10 cellular contexts compared by ENCODE assay signal in genomic region chr10:90930971-90931841, GRCh38. TPM values are rescaled to one million over a fixed set of nuclear protein-coding genes. Genes with fewer than 3 reads are reported as not detected.
DNase-seq lines count a peak whose midpoint lies in the region; ATAC-seq and TF ChIP-seq lines count a peak whose summit lies in the region.
"Had no signal": no experiment of that assay in that cellular context is flagged by ENCODE, and none has a peak within 500 bp of the region (broad histone marks: within the 10 kb centered on the region; RNA-seq: fewer than 3 reads in every experiment).

No MANE protein-coding gene starts in this region.

- in situ Hi-C loops in mammary epithelial cell (cut with MboI; ENCODE audit: low sequenced_read_pairs in 2 of 2) = no loop called here

- CTCF ChIA-PET in mammary epithelial cell (lab: Charles Lee; ENCODE audit: low non-redundant PET) = no interaction called here

- no peak overlapping the region for H3K9ac ChIP-seq in HUES48 (ENCODE audit: low read depth, low read length)
- H3K9ac ChIP-seq in mammary epithelial cell (ENCODE audit: insufficient read depth, low read length) = no peak overlapping the region

- TF ChIP-seq POLR2A in upper lobe of left lung (IDR thresholded peaks at IDR 0.05) = no peak

- H3K36me3 Mint-ChIP-seq in activated T-cell treated with anti-CD3 and anti-CD28 coated beads, Interleukin-2, amount 50 U/mL, for 72 hours (ENCODE audit: insufficient read depth in 2 of 2) = no peaks in the 10 kb centered on the region

- peak in 2 of 4 donors; percentile 33 to 55 for TF ChIP-seq EP300 in upper lobe of left lung (IDR thresholded peaks at IDR 0.05)

- H3K9me3 Mint-ChIP-seq in activated T-cell treated with anti-CD3 and anti-CD28 coated beads, Interleukin-2, amount 50 U/mL, for 72 hours = no peaks in the 10 kb centered on the region
- H3K9me3 Mint-ChIP-seq: dendritic cell treated with granulocyte-macrophage colony-stimulating factor and Interleukin-4, amounts not matched to agents 40 ng/mL and 50 ng/mL, for 4 days had no signal

- H3K4me1 Mint-ChIP-seq in activated T-cell treated with anti-CD3 and anti-CD28 coated beads, Interleukin-2, amount 50 U/mL, for 72 hours (ENCODE audit: low read depth) = peaks cover 5% of the 10 kb centered on the region

- H3K27me3 ChIP-seq in HUES48 (ENCODE audit: control insufficient read depth, insufficient read depth, low read length) = peaks cover 98% of the 10 kb centered on the region
- H3K27me3 ChIP-seq in mammary epithelial cell (ENCODE audit: insufficient read depth, low read length) = no peaks in the 10 kb centered on the region
- H3K27me3 ChIP-seq in upper lobe of left lung = no peaks in the 10 kb centered on the region

- intact Hi-C loops in mammary epithelial cell (cut with micrococcal nuclease) = no loop called here

- H2AFZ ChIP-seq in mammary epithelial cell (ENCODE audit: low read depth, low read length) = peak overlapping the region; percentile 62

- no peaks in the 10 kb centered on the region for H4K20me1 ChIP-seq in mammary epithelial cell (ENCODE audit: insufficient read depth, low read length)

- peak overlapping the region; percentile 13 for H3K4me3 ChIP-seq in HUES48 (ENCODE audit: low read depth, low read length)
- no peak overlapping the region for H3K4me3 ChIP-seq in mammary epithelial cell (replicated peaks in 1 of 3; ENCODE audit: insufficient read depth in 1 of 3, low read depth in 2 of 3, low read length in 3 of 3)
- H3K4me3 ChIP-seq in upper lobe of left lung = no peak overlapping the region

- peaks cover 17% of the 10 kb centered on the region for H3K27me3 Mint-ChIP-seq in activated T-cell treated with anti-CD3 and anti-CD28 coated beads, Interleukin-2, amount 50 U/mL, for 72 hours (ENCODE audit: low read depth)
- H3K27me3 Mint-ChIP-seq: dendritic cell treated with granulocyte-macrophage colony-stimulating factor and Interleukin-4, amounts not matched to agents 40 ng/mL and 50 ng/mL, for 4 days had no signal

- H3K4me1 ChIP-seq in HUES48 (ENCODE audit: control insufficient read depth, insufficient read depth, low read length) (peaks cover 34% of the 10 kb centered on the region), mammary epithelial cell (ENCODE audit: insufficient read depth, low read length) (peaks cover 24% of the 10 kb centered on the region), upper lobe of left lung (peaks cover 18 to 29% (median 22%) of the 10 kb centered on the region in 4 donors)

- ATAC-seq in upper lobe of left lung (ENCODE audit: low FRiP score in 2 of 2) (peak; percentile 71 to 76), HG03025 (IDR thresholded peaks at IDR 0.05; ENCODE audit: low FRiP score, unreplicated experiment) (no peak), GM18870 (IDR thresholded peaks at IDR 0.05; ENCODE audit: unreplicated experiment) (no peak)
- no peak for ATAC-seq in activated T-cell treated with anti-CD3 and anti-CD28 coated beads, Interleukin-2, amount 50 U/mL, for 72 hours (replicated peaks in 1 of 2)

- dilution Hi-C loops in mammary epithelial cell (cut with HindIII; ENCODE audit: low sequenced_read_pairs) = no loop called here

- H3K4me3 Mint-ChIP-seq in activated T-cell treated with anti-CD3 and anti-CD28 coated beads, Interleukin-2, amount 50 U/mL, for 72 hours = no peak overlapping the region
- H3K4me3 Mint-ChIP-seq: dendritic cell treated with granulocyte-macrophage colony-stimulating factor and Interleukin-4, amounts not matched to agents 40 ng/mL and 50 ng/mL, for 4 days had no signal

- WGBS in mammary epithelial cell (ENCODE audit: low coverage, missing lambda C conversion rate) = 12% methylated on average over 6 of the region's 6 CpGs
- 32 to 34% methylated on average over 6 of the region's 6 CpGs for WGBS in upper lobe of left lung, 2 donors

- H3K9me3 ChIP-seq in HUES48 (ENCODE audit: control insufficient read depth, insufficient read depth, low read length) = no peaks in the 10 kb centered on the region
- no peaks in the 10 kb centered on the region for H3K9me3 ChIP-seq in mammary epithelial cell (replicated peaks; ENCODE audit: insufficient read depth, low read length)
- H3K9me3 ChIP-seq in upper lobe of left lung = no peaks in the 10 kb centered on the region

- H3K36me3 ChIP-seq in HUES48 (ENCODE audit: control insufficient read depth, insufficient read depth, low read length) (no peaks in the 10 kb centered on the region), mammary epithelial cell (ENCODE audit: insufficient read depth, low read length) (no peaks in the 10 kb centered on the region), upper lobe of left lung (no peaks in the 10 kb centered on the region)

- no peak overlapping the region for H3K27ac Mint-ChIP-seq in activated T-cell treated with anti-CD3 and anti-CD28 coated beads, Interleukin-2, amount 50 U/mL, for 72 hours
- H3K27ac Mint-ChIP-seq: dendritic cell treated with granulocyte-macrophage colony-stimulating factor and Interleukin-4, amounts not matched to agents 40 ng/mL and 50 ng/mL, for 4 days had no signal

- DNase-seq in mammary epithelial cell (no peak), kidney tubule cell (ENCODE audit: low spot score) (peak; percentile 57), upper lobe of left lung (peak in 1 of 2 donors; percentile 39), cerebellar nuclear complex (lab: John Stamatoyannopoulos, UW) (no peak)
- no peak for DNase-seq in activated T-cell treated with anti-CD3 and anti-CD28 coated beads, Interleukin-2, amount 50 U/mL, for 72 hours
- DNase-seq: stimulated activated CD4-positive, alpha-beta T cell treated with anti-CD3 and anti-CD28 coated beads, Interleukin-4, amount 100 ng/mL, for 4 hours had no signal

- no TSS peak for BruUV-seq in mammary epithelial cell (replicated peaks; lab: Mats Ljungman, UMichigan)

- no peaks in the 10 kb centered on the region for H3K79me2 ChIP-seq in mammary epithelial cell (ENCODE audit: insufficient read depth, low read length)

- H3K27ac ChIP-seq in HUES48 (ENCODE audit: low read depth, low read length) (peak overlapping the region; percentile 86), mammary epithelial cell (ENCODE audit: insufficient read depth, low read depth, low read length) (no peak overlapping the region), upper lobe of left lung (peak overlapping the region; percentile 70 to 89 (median 75))

- no peak for TF ChIP-seq CTCF in mammary epithelial cell (conservative IDR thresholded peaks at IDR 0.05 in 1 of 2, IDR thresholded peaks at IDR 0.05 in 1 of 2; ENCODE audit: extremely low read depth in 1 of 2, insufficient read depth in 1 of 2, low read depth in 1 of 2, low read length in 2 of 2)
- TF ChIP-seq CTCF in upper lobe of left lung (IDR thresholded peaks at IDR 0.05) = no peak

- peak overlapping the region; percentile 29 for H3K4me2 ChIP-seq in mammary epithelial cell (ENCODE audit: insufficient read depth, low read depth, low read length)

RNA-seq across cellular contexts. Expression of gene ANKRD1, which starts 10.3 kb away (rescaled TPM):
- total RNA-seq in mammary epithelial cell (10 to 100 TPM in 1 of 2 donors, not detected in 1; 60.7 TPM), upper lobe of left lung (100 to 1,000 TPM in 2 of 6 donors, 10 to 100 TPM in 3, not detected in 1; 28.0 to 223 (median 46.6) TPM)
- 0.16 TPM for polyA plus RNA-seq in mammary epithelial cell
- polyA minus RNA-seq in mammary epithelial cell = not detected
- not detected for total RNA-seq in activated T-cell treated with anti-CD3 and anti-CD28 coated beads, Interleukin-2, amount 50 U/mL, for 72 hours

RNA-seq across cellular contexts. Expression of gene RPP30, which starts 59.4 kb away (rescaled TPM):
- total RNA-seq in mammary epithelial cell (10 to 100 TPM; 32.3 to 38.8 TPM), upper lobe of left lung (10 to 100 TPM in 5 of 6 donors, 1 to 10 TPM in 1; 9.9 to 28.8 (median 23.2) TPM)
- polyA plus RNA-seq in mammary epithelial cell = 29.7 TPM
- polyA minus RNA-seq in mammary epithelial cell = 50.3 TPM
- total RNA-seq in activated T-cell treated with anti-CD3 and anti-CD28 coated beads, Interleukin-2, amount 50 U/mL, for 72 hours = 100 to 1,000 TPM in 1 of 2 donors, 10 to 100 TPM in 1; 98.0 to 137 TPM

Comparison
In these comparisons a context has a peak if more than half of its experiments do, and no peak if none do; other contexts are left out.
1. ATAC-seq: peak in upper lobe of left lung (2 of 2); none in activated T-cell treated with anti-CD3 and anti-CD28 coated beads, Interleukin-2, amount 50 U/mL, for 72 hours (0 of 2), HG03025 (single experiment) and GM18870 (single experiment).